In genomic region chr14:60861545-60862147, GRCh38 we compare ENCODE assay signal across 18 cellular contexts.
DNase-seq lines count a peak whose midpoint lies in the region; ATAC-seq, FAIRE-seq and TF ChIP-seq lines count a peak whose summit lies in the region.
"Had no signal": no experiment of that assay in that cellular context is flagged by ENCODE, and none has a peak within 500 bp of the region (broad histone marks: within the 10 kb centered on the region; RNA-seq: fewer than 3 reads in every experiment).

No MANE protein-coding gene starts in this region.

- no peak for FAIRE-seq in HepG2 (lab: Jason Lieb, UNC)
- peak; percentile 23 for FAIRE-seq in pancreas (lab: Jason Lieb, UNC)
- FAIRE-seq: keratinocyte had no signal

- no peaks in the 10 kb centered on the region for H3K79me2 ChIP-seq in HepG2 (ENCODE audit: insufficient read depth, low read length)

- H3K9ac ChIP-seq in liver (ENCODE audit: low read depth in 1 of 2, low read length in 2 of 2) (no peak overlapping the region), HepG2 (ENCODE audit: insufficient read depth, low read depth, low read length) (no peak overlapping the region)
- H3K9ac ChIP-seq: GM23248 had no signal

- TF ChIP-seq RAD21 in liver (IDR thresholded peaks at IDR 0.05) = no peak
- no peak for TF ChIP-seq RAD21 in HepG2 (CRISPR knock-in tag; IDR thresholded peaks at IDR 0.05)

- TF ChIP-seq POLR2A in HepG2 (IDR thresholded peaks at IDR 0.05; ENCODE audit: insufficient read depth in 1 of 2, low read depth in 2 of 2, low read length in 2 of 2) (no peak), lower leg skin (IDR thresholded peaks at IDR 0.05) (no peak)

- H3K4me3 ChIP-seq in liver (ENCODE audit: low read depth in 1 of 3, low read length in 3 of 3) (no peak overlapping the region), HepG2 (replicated peaks in 1 of 3; ENCODE audit: insufficient read depth in 1 of 3, low read depth in 2 of 3, low read length in 3 of 3) (no peak overlapping the region), pancreas (no peak overlapping the region), lower leg skin (ENCODE audit: low read depth, poor library complexity, severe bottlenecking) (no peak overlapping the region)
- H3K4me3 ChIP-seq: GM23248 had no signal

- peaks cover 0 to 11% (median 6%) of the 10 kb centered on the region in 4 donors for H3K4me1 ChIP-seq in liver (ENCODE audit: control insufficient read depth in 4 of 4, insufficient read depth in 4 of 4, low read length in 3 of 4)
- H3K4me1 ChIP-seq in HepG2 (ENCODE audit: insufficient read depth, low read length) = no peaks in the 10 kb centered on the region
- H3K4me1 ChIP-seq in pancreas = peaks cover 12 to 16% (median 15%) of the 10 kb centered on the region in 3 donors

- 37% methylated on average over 3 of the region's 3 CpGs for WGBS in liver
- 92% methylated on average over 3 of the region's 3 CpGs for WGBS in HepG2 (ENCODE audit: low lambda C conversion rate)
- 26% methylated on average over 3 of the region's 3 CpGs for WGBS in pancreas, 2 donors
- WGBS in lower leg skin, 2 donors = 61 to 68% methylated on average over 3 of the region's 3 CpGs

- DNase-seq in HepG2 (ENCODE audit: low spot score) (no peak), iris pigment epithelial cell (ENCODE audit: low read depth) (peak; percentile 5), pancreas (no peak), lower leg skin (ENCODE audit: low spot score in 2 of 2) (no peak), GM10248 (ENCODE audit: extremely low spot score) (no peak)
- no peak for DNase-seq in activated CD8-positive, alpha-beta memory T cell treated with anti-CD3 and anti-CD28 coated beads for 24 hours
- DNase-seq: activated CD4-positive, alpha-beta T cell treated with anti-CD3 and anti-CD28 coated beads for 48 hours; activated CD8-positive, alpha-beta memory T cell treated with anti-CD3 and anti-CD28 coated beads, Interleukin-2, amount 10 ng/mL, durations not matched to agents 7 days and 5 days; activated naive CD8-positive, alpha-beta T cell treated with anti-CD3 and anti-CD28 coated beads for 36 hours; CD4-positive, CD25-positive, alpha-beta regulatory T cell; cortex of kidney; GM23248; midbrain; NCI-H146; stimulated activated CD4-positive, alpha-beta T cell treated with anti-CD3 and anti-CD28 coated beads, Interleukin-12 subunit alpha, Interleukin-12 subunit beta, amount 100 ng/mL, for 4 hours had no signal

- H4K20me1 ChIP-seq in HepG2 (ENCODE audit: insufficient read depth, low read length) = no peaks in the 10 kb centered on the region

- in situ Hi-C loops in HepG2 (cut with HindIII; ENCODE audit: extremely low pct_ligation_motif_present, low pct_unique_long_range_greater_than_20kb) = no loop called here

- H3K36me3 ChIP-seq in liver (ENCODE audit: control insufficient read depth in 4 of 4, insufficient read depth in 3 of 4, low read depth in 1 of 4, low read length in 3 of 4) (no peaks in the 10 kb centered on the region), HepG2 (replicated peaks in 1 of 2; ENCODE audit: control insufficient read depth in 1 of 2, insufficient read depth in 2 of 2, low read length in 2 of 2) (no peaks in the 10 kb centered on the region), pancreas (no peaks in the 10 kb centered on the region)

- intact Hi-C loops in HepG2 (cut with micrococcal nuclease; ENCODE audit: unreplicated experiment) (no loop called here), pancreas (cut with DNase I) (no loop called here), lower leg skin (cut with DNase I; ENCODE audit: low total_unique reads) (no loop called here)

- H2AFZ ChIP-seq in HepG2 (ENCODE audit: low read length) = no peak overlapping the region
- H2AFZ ChIP-seq: GM23248 had no signal

- TF ChIP-seq EP300 in HepG2 (IDR thresholded peaks at IDR 0.05; ENCODE audit: low read depth in 2 of 2, low read length in 2 of 2) (no peak), HepG2 (CRISPR knock-in tag; IDR thresholded peaks at IDR 0.05; ENCODE audit: borderline replicate concordance) (no peak)

- no peaks in the 10 kb centered on the region for H3K27me3 ChIP-seq in liver (ENCODE audit: control insufficient read depth in 4 of 4, insufficient read depth in 4 of 4, low read length in 3 of 4)
- no peaks in the 10 kb centered on the region for H3K27me3 ChIP-seq in HepG2 (ENCODE audit: control insufficient read depth in 1 of 2, insufficient read depth in 2 of 2, low read length in 2 of 2)
- H3K27me3 ChIP-seq in pancreas = no peaks in the 10 kb centered on the region

- ATAC-seq in HepG2 (no peak), pancreas (peak in 1 of 4 donors; percentile 29), GM18873 (IDR thresholded peaks at IDR 0.05; ENCODE audit: low FRiP score, unreplicated experiment) (no peak)
- ATAC-seq: activated CD8-positive, alpha-beta memory T cell treated with anti-CD3 and anti-CD28 coated beads, Interleukin-2, amount 10 ng/mL, durations not matched to agents 7 days and 5 days had no signal

- H3K9me3 ChIP-seq in liver (ENCODE audit: control insufficient read depth in 4 of 4, low read length in 3 of 4) (no peaks in the 10 kb centered on the region), HepG2 (ENCODE audit: low read length) (no peaks in the 10 kb centered on the region), pancreas (no peaks in the 10 kb centered on the region)

- no TSS peak for BruUV-seq in HepG2 (replicated peaks; lab: Mats Ljungman, UMichigan)

- H3K27ac ChIP-seq in liver (ENCODE audit: low read depth in 1 of 2, low read length in 2 of 2) (no peak overlapping the region), HepG2 (ENCODE audit: extremely low read length, insufficient read depth, low read length) (no peak overlapping the region), pancreas (no peak overlapping the region)
- H3K27ac ChIP-seq: GM23248 had no signal

- TF ChIP-seq CTCF in liver (IDR thresholded peaks at IDR 0.05; ENCODE audit: low read depth, low read length, missing input control) (no peak), HepG2 (CRISPR knock-in tag; IDR thresholded peaks at IDR 0.05) (no peak), pancreas (IDR thresholded peaks at IDR 0.05) (no peak), lower leg skin (IDR thresholded peaks at IDR 0.05) (no peak), GM10248 (IDR thresholded peaks at IDR 0.05; ENCODE audit: control extremely low read depth, extremely low read depth, low read depth, missing control alignments) (no peak)

- H3K4me2 ChIP-seq in HepG2 (ENCODE audit: low read depth, low read length) = no peak overlapping the region

- POLR2A ChIA-PET in HepG2 (lab: Yijun Ruan, JAX) (no interaction called here), GM10248 (lab: Yijun Ruan, JAX) (no interaction called here)

- CTCF ChIA-PET in HepG2 (lab: Yijun Ruan, JAX; ENCODE audit: low intra/inter-chr PET ratio, low total read pairs) = no interaction called here
- CTCF ChIA-PET in GM10248 (lab: Yijun Ruan, JAX) = interaction anchor here (1.4 kb wide), 1 partner anchor 11 kb away, joined by 3 read pairs; no protein-coding TSS in a partner anchor

TF ChIP-seq in liver, 16 proteins besides CTCF, POLR2A, EP300 and RAD21 (continues in another document):
- no peak for TF ChIP-seq FOXA1 (IDR thresholded peaks at IDR 0.05)
- TF ChIP-seq FOXA2 (IDR thresholded peaks at IDR 0.05) = no peak
- TF ChIP-seq, protein P1, sequence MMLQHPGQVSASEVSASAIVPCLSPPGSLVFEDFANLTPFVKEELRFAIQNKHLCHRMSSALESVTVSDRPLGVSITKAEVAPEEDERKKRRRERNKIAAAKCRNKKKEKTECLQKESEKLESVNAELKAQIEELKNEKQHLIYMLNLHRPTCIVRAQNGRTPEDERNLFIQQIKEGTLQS (IDR thresholded peaks at IDR 0.05) = no peak
- TF ChIP-seq HNF4A (conservative IDR thresholded peaks at IDR 0.05) = peak; percentile 37 to 46

TF ChIP-seq in HepG2, 621 proteins besides CTCF, POLR2A, EP300 and RAD21 (continues in another document):
- no peak for TF ChIP-seq KMT2B (CRISPR knock-in tag; IDR thresholded peaks at IDR 0.05)
- TF ChIP-seq ZNF468 (CRISPR knock-in tag; IDR thresholded peaks at IDR 0.05) = no peak
- no peak for TF ChIP-seq TMF1 (CRISPR knock-in tag; IDR thresholded peaks at IDR 0.05; ENCODE audit: low read depth)
- no peak for TF ChIP-seq ZFP82 (CRISPR knock-in tag; IDR thresholded peaks at IDR 0.05; ENCODE audit: borderline replicate concordance)
- no peak for TF ChIP-seq ERF (CRISPR knock-in tag; IDR thresholded peaks at IDR 0.05)
- no peak for TF ChIP-seq ZNF776 (CRISPR knock-in tag; IDR thresholded peaks at IDR 0.05)
- no peak for TF ChIP-seq ZFP36 (IDR thresholded peaks at IDR 0.05; ENCODE audit: borderline replicate concordance, low read depth, low read length, partially characterized antibody)
- TF ChIP-seq ARID5B (CRISPR knock-in tag; IDR thresholded peaks at IDR 0.05) = no peak
- TF ChIP-seq ARNT (IDR thresholded peaks at IDR 0.05) = no peak
- TF ChIP-seq FLYWCH1 (CRISPR knock-in tag; IDR thresholded peaks at IDR 0.05) = no peak
- TF ChIP-seq GTF2F1 (IDR thresholded peaks at IDR 0.05; ENCODE audit: low read length) = no peak
- TF ChIP-seq ZFAT (CRISPR knock-in tag; conservative IDR thresholded peaks at IDR 0.05) = no peak
